1 cellular context compared by ENCODE assay signal in genomic region chr3:81735334-81735733, GRCh38.
TF ChIP-seq lines count a peak whose summit lies in the region.

No MANE protein-coding gene starts in this region.

TF ChIP-seq in IMR-90, 13 proteins besides CTCF, POLR2A, EP300 and RAD21 (continued from another document):
- TF ChIP-seq ELK1 (IDR thresholded peaks at IDR 0.05; ENCODE audit: borderline replicate concordance, low read depth, low read length) = no peak
